In the genomic region with DNA sequence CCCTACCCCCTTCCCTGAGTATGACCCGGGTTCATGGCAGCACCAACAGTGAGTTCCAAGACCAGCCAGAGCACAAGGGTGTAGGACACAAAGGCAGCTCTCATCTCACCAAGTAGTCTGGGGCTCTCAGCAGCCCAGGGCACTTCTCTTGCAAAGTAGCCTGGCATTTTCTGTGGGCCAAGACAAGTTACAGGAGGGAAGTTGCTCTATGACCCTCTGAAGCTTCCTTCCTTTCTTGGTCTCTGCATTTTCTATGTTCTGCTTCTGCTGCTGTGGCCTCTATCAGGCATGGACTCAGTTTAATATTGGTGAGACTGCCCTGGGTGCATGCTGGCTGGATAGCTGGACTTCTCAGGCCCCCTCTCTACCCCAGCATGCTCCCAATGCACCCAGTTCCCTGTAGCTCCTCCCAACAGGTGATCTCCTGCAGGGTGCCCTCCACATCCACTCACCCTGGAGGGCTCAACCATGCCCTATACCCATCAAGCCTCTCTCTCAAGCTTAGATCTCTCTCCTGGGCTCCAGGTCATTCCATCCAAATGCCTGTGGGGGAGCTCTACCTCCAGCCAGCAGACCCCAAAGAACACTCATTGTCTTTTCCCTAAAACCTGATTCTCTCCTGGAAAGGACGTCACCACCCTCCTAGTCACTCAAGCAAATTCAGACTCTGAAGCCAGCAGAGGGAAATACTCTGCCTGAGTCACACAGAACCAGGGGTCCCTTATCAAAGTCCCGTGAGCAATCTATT, we compare ENCODE assay signal across 2 cellular contexts.
TF ChIP-seq lines count a peak whose summit lies in the region.

No MANE protein-coding gene starts in this region.

TF ChIP-seq in SK-N-SH treated with all-trans-retinoic acid at 6 μM for 48 hours, 23 proteins besides CTCF, POLR2A, EP300 and RAD21 (continued from another document):
- TF ChIP-seq ZNF565 (CRISPR knock-in tag; conservative IDR thresholded peaks at IDR 0.05; ENCODE audit: low read depth) (no peak), ZC3H10 (CRISPR knock-in tag; IDR thresholded peaks at IDR 0.05) (no peak), ZNF8 (CRISPR knock-in tag; IDR thresholded peaks at IDR 0.05) (no peak), RARB (CRISPR knock-in tag; IDR thresholded peaks at IDR 0.05) (no peak), ISL1 (CRISPR knock-in tag; IDR thresholded peaks at IDR 0.05) (no peak), SNAI2 (CRISPR knock-in tag; IDR thresholded peaks at IDR 0.05) (no peak)
- TF ChIP-seq, protein P1, sequence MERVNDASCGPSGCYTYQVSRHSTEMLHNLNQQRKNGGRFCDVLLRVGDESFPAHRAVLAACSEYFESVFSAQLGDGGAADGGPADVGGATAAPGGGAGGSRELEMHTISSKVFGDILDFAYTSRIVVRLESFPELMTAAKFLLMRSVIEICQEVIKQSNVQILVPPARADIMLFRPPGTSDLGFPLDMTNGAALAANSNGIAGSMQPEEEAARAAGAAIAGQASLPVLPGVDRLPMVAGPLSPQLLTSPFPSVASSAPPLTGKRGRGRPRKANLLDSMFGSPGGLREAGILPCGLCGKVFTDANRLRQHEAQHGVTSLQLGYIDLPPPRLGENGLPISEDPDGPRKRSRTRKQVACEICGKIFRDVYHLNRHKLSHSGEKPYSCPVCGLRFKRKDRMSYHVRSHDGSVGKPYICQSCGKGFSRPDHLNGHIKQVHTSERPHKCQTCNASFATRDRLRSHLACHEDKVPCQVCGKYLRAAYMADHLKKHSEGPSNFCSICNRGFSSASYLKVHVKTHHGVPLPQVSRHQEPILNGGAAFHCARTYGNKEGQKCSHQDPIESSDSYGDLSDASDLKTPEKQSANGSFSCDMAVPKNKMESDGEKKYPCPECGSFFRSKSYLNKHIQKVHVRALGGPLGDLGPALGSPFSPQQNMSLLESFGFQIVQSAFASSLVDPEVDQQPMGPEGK (CRISPR knock-in tag; IDR thresholded peaks at IDR 0.05; ENCODE audit: borderline replicate concordance): no peak
TF ChIP-seq in SK-N-SH treated with all-trans-retinoic acid at 6 μM for 48 hours: peak in this region for 0.

TF ChIP-seq in SK-N-SH, 30 proteins besides CTCF, POLR2A, EP300 and RAD21 (continued from another document):
- TF ChIP-seq, protein P2, sequence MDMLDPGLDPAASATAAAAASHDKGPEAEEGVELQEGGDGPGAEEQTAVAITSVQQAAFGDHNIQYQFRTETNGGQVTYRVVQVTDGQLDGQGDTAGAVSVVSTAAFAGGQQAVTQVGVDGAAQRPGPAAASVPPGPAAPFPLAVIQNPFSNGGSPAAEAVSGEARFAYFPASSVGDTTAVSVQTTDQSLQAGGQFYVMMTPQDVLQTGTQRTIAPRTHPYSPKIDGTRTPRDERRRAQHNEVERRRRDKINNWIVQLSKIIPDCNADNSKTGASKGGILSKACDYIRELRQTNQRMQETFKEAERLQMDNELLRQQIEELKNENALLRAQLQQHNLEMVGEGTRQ (IDR thresholded peaks at IDR 0.05; ENCODE audit: borderline replicate concordance, low read depth, low read length): no peak
- TF ChIP-seq NRF1 (IDR thresholded peaks at IDR 0.05; ENCODE audit: low read depth, low read length) (no peak), CHD2 (IDR thresholded peaks at IDR 0.05; ENCODE audit: low read length, partially characterized antibody) (no peak), RXRA (IDR thresholded peaks at IDR 0.05; ENCODE audit: borderline replicate concordance, low read depth) (no peak), YY1 (IDR thresholded peaks at IDR 0.05; ENCODE audit: low read depth) (no peak), GABPA (IDR thresholded peaks at IDR 0.05; ENCODE audit: low read depth) (no peak), GATA2 (CRISPR knock-in tag; IDR thresholded peaks at IDR 0.05) (no peak), SIN3A (IDR thresholded peaks at IDR 0.05; ENCODE audit: borderline replicate concordance, low read depth, low read length) (no peak), ELF1 (IDR thresholded peaks at IDR 0.05) (no peak), MEF2A (IDR thresholded peaks at IDR 0.05; ENCODE audit: borderline replicate concordance, low read depth) (no peak)
- TF ChIP-seq, protein P3, sequence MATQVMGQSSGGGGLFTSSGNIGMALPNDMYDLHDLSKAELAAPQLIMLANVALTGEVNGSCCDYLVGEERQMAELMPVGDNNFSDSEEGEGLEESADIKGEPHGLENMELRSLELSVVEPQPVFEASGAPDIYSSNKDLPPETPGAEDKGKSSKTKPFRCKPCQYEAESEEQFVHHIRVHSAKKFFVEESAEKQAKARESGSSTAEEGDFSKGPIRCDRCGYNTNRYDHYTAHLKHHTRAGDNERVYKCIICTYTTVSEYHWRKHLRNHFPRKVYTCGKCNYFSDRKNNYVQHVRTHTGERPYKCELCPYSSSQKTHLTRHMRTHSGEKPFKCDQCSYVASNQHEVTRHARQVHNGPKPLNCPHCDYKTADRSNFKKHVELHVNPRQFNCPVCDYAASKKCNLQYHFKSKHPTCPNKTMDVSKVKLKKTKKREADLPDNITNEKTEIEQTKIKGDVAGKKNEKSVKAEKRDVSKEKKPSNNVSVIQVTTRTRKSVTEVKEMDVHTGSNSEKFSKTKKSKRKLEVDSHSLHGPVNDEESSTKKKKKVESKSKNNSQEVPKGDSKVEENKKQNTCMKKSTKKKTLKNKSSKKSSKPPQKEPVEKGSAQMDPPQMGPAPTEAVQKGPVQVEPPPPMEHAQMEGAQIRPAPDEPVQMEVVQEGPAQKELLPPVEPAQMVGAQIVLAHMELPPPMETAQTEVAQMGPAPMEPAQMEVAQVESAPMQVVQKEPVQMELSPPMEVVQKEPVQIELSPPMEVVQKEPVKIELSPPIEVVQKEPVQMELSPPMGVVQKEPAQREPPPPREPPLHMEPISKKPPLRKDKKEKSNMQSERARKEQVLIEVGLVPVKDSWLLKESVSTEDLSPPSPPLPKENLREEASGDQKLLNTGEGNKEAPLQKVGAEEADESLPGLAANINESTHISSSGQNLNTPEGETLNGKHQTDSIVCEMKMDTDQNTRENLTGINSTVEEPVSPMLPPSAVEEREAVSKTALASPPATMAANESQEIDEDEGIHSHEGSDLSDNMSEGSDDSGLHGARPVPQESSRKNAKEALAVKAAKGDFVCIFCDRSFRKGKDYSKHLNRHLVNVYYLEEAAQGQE (IDR thresholded peaks at IDR 0.05; ENCODE audit: low read depth, low read length): no peak
- TF ChIP-seq, protein P4, sequence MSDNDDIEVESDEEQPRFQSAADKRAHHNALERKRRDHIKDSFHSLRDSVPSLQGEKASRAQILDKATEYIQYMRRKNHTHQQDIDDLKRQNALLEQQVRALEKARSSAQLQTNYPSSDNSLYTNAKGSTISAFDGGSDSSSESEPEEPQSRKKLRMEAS (IDR thresholded peaks at IDR 0.05; ENCODE audit: low read depth): no peak
- TF ChIP-seq, protein P5, sequence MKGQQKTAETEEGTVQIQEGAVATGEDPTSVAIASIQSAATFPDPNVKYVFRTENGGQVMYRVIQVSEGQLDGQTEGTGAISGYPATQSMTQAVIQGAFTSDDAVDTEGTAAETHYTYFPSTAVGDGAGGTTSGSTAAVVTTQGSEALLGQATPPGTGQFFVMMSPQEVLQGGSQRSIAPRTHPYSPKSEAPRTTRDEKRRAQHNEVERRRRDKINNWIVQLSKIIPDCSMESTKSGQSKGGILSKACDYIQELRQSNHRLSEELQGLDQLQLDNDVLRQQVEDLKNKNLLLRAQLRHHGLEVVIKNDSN (IDR thresholded peaks at IDR 0.05; ENCODE audit: borderline replicate concordance, low read depth): no peak
- TF ChIP-seq, protein P6, sequence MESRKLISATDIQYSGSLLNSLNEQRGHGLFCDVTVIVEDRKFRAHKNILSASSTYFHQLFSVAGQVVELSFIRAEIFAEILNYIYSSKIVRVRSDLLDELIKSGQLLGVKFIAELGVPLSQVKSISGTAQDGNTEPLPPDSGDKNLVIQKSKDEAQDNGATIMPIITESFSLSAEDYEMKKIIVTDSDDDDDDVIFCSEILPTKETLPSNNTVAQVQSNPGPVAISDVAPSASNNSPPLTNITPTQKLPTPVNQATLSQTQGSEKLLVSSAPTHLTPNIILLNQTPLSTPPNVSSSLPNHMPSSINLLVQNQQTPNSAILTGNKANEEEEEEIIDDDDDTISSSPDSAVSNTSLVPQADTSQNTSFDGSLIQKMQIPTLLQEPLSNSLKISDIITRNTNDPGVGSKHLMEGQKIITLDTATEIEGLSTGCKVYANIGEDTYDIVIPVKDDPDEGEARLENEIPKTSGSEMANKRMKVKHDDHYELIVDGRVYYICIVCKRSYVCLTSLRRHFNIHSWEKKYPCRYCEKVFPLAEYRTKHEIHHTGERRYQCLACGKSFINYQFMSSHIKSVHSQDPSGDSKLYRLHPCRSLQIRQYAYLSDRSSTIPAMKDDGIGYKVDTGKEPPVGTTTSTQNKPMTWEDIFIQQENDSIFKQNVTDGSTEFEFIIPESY (IDR thresholded peaks at IDR 0.05; ENCODE audit: borderline replicate concordance, low read depth): no peak
- TF ChIP-seq, protein P7, sequence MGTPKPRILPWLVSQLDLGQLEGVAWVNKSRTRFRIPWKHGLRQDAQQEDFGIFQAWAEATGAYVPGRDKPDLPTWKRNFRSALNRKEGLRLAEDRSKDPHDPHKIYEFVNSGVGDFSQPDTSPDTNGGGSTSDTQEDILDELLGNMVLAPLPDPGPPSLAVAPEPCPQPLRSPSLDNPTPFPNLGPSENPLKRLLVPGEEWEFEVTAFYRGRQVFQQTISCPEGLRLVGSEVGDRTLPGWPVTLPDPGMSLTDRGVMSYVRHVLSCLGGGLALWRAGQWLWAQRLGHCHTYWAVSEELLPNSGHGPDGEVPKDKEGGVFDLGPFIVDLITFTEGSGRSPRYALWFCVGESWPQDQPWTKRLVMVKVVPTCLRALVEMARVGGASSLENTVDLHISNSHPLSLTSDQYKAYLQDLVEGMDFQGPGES (IDR thresholded peaks at IDR 0.05; ENCODE audit: low read depth, low read length): no peak
